11 cellular contexts compared by ENCODE assay signal in genomic region chr13:79149210-79149609, GRCh38.
"Had no signal": no experiment of that assay in that cellular context is flagged by ENCODE, and none has a peak within 500 bp of the region (broad histone marks: within the 10 kb centered on the region; RNA-seq: fewer than 3 reads in every experiment).

No MANE protein-coding gene starts in this region.

- DNase-seq: GM23248, GOT3, H7, H9, HCEC 1CT, HFFc6 had no signal

- ATAC-seq: GM23338, HCT116 had no signal

- H3K4me2 ChIP-seq: GM23338 had no signal

- H3K9me3 ChIP-seq: HAP-1 had no signal

- H3K9ac ChIP-seq: GM23248 had no signal

- H3K4me1 ChIP-seq: HAP-1 had no signal

- H2AFZ ChIP-seq: GM23248, GM23338 had no signal

- H3K36me3 ChIP-seq: HAP-1 had no signal

- H3K4me3 Mint-ChIP-seq: GM23338, H9, HFFc6 had no signal

- H3K27ac Mint-ChIP-seq: GM23338, H9, HFFc6 had no signal

- H3K4me1 Mint-ChIP-seq: GM23338 had no signal

- FAIRE-seq: H1, H54 had no signal

- H3K27ac ChIP-seq: GM23248 had no signal

- H3K4me3 ChIP-seq: GM23248, GM23338, HAP-1 had no signal

- H3K9me3 Mint-ChIP-seq: GM23338 had no signal
